Comparison of ENCODE assay signal across 1 cellular context in genomic region chr3:102673271-102674115, GRCh38.
A peak's percentile ranks its signal among the peaks of the same experiment; 100 is the strongest.
TF ChIP-seq lines count a peak whose summit lies in the region.

No MANE protein-coding gene starts in this region.

TF ChIP-seq in HEK293, 187 proteins besides CTCF, POLR2A, EP300 and RAD21 (continued from another document):
- TF ChIP-seq ZNF146 (tag by site-specific recombination; IDR thresholded peaks at IDR 0.05): no peak
- TF ChIP-seq, protein P1, sequence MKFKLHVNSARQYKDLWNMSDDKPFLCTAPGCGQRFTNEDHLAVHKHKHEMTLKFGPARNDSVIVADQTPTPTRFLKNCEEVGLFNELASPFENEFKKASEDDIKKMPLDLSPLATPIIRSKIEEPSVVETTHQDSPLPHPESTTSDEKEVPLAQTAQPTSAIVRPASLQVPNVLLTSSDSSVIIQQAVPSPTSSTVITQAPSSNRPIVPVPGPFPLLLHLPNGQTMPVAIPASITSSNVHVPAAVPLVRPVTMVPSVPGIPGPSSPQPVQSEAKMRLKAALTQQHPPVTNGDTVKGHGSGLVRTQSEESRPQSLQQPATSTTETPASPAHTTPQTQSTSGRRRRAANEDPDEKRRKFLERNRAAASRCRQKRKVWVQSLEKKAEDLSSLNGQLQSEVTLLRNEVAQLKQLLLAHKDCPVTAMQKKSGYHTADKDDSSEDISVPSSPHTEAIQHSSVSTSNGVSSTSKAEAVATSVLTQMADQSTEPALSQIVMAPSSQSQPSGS (tag by site-specific recombination; IDR thresholded peaks at IDR 0.05; ENCODE audit: low read depth): no peak
- TF ChIP-seq ZNF580 (tag by site-specific recombination; IDR thresholded peaks at IDR 0.05): no peak
- TF ChIP-seq, protein P2, sequence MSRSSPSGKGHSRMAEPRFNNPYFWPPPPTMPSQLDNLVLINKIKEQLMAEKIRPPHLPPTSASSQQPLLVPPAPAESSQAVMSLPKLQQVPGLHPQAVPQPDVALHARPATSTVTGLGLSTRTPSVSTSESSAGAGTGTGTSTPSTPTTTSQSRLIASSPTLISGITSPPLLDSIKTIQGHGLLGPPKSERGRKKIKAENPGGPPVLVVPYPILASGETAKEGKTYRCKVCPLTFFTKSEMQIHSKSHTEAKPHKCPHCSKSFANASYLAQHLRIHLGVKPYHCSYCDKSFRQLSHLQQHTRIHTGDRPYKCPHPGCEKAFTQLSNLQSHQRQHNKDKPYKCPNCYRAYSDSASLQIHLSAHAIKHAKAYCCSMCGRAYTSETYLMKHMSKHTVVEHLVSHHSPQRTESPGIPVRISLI (tag by site-specific recombination; IDR thresholded peaks at IDR 0.05): no peak
- no peak for TF ChIP-seq ZNF777 (tag by site-specific recombination; IDR thresholded peaks at IDR 0.05; ENCODE audit: borderline replicate concordance)
- 0 out of 2 replicates have a peak, but pooled peaks have one; percentile 20 for TF ChIP-seq ZNF133 (tag by site-specific recombination; IDR thresholded peaks at IDR 0.05)
- no peak for TF ChIP-seq KLF10 (tag by site-specific recombination; IDR thresholded peaks at IDR 0.05)
- no peak for TF ChIP-seq SP7 (tag by site-specific recombination; IDR thresholded peaks at IDR 0.05)
- no peak for TF ChIP-seq PRDM4 (tag by site-specific recombination; IDR thresholded peaks at IDR 0.05)
- TF ChIP-seq MYNN (tag by site-specific recombination; IDR thresholded peaks at IDR 0.05; ENCODE audit: borderline replicate concordance): no peak
- TF ChIP-seq ZNF521 (tag by site-specific recombination; IDR thresholded peaks at IDR 0.05): no peak
- no peak for TF ChIP-seq HOXA7 (CRISPR knock-in tag; IDR thresholded peaks at IDR 0.05; ENCODE audit: borderline replicate concordance)
- TF ChIP-seq, protein P3, sequence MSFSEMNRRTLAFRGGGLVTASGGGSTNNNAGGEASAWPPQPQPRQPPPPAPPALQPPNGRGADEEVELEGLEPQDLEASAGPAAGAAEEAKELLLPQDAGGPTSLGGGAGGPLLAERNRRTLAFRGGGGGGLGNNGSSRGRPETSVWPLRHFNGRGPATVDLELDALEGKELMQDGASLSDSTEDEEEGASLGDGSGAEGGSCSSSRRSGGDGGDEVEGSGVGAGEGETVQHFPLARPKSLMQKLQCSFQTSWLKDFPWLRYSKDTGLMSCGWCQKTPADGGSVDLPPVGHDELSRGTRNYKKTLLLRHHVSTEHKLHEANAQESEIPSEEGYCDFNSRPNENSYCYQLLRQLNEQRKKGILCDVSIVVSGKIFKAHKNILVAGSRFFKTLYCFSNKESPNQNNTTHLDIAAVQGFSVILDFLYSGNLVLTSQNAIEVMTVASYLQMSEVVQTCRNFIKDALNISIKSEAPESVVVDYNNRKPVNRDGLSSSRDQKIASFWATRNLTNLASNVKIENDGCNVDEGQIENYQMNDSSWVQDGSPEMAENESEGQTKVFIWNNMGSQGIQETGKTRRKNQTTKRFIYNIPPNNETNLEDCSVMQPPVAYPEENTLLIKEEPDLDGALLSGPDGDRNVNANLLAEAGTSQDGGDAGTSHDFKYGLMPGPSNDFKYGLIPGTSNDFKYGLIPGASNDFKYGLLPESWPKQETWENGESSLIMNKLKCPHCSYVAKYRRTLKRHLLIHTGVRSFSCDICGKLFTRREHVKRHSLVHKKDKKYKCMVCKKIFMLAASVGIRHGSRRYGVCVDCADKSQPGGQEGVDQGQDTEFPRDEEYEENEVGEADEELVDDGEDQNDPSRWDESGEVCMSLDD (tag by site-specific recombination; IDR thresholded peaks at IDR 0.05): no peak
- no peak for TF ChIP-seq KLF1 (tag by site-specific recombination; IDR thresholded peaks at IDR 0.05)
- TF ChIP-seq KLF16 (tag by site-specific recombination; IDR thresholded peaks at IDR 0.05): no peak
- TF ChIP-seq ZBTB7A (tag by site-specific recombination; IDR thresholded peaks at IDR 0.05; ENCODE audit: low read depth): no peak
